1 cellular context compared by ENCODE assay signal in the genomic region with DNA sequence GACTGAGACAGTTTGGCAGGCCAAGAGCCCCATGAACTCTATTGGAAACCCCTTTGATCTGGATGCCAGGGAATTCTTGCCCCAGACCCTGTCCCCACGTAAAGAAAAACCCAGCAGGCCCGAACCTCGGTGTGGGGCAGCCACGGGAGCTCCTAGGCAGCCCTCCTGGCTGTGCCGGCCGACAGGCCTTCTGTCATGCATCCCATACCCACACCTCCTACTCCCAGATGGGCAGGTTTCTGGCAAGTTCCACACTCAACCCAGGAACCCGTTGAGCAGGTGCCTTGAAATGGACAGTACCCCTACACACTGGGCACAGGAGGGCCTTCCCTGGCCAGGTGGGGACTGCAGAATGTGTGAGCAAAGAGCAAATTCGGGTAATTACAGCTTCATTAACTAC.
TF ChIP-seq lines count a peak whose summit lies in the region.

No MANE protein-coding gene starts in this region.

TF ChIP-seq in H1, 55 proteins besides CTCF, POLR2A, EP300 and RAD21:
- TF ChIP-seq ZNF274 (IDR thresholded peaks at IDR 0.05; ENCODE audit: borderline replicate concordance, extremely low read depth, low read length), result no peak
- TF ChIP-seq, protein P1, sequence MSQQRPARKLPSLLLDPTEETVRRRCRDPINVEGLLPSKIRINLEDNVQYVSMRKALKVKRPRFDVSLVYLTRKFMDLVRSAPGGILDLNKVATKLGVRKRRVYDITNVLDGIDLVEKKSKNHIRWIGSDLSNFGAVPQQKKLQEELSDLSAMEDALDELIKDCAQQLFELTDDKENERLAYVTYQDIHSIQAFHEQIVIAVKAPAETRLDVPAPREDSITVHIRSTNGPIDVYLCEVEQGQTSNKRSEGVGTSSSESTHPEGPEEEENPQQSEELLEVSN (IDR thresholded peaks at IDR 0.05), result no peak
- TF ChIP-seq CHD1 (IDR thresholded peaks at IDR 0.05; ENCODE audit: low read depth, low read length), result no peak
- no peak for TF ChIP-seq EGR1 (IDR thresholded peaks at IDR 0.05; ENCODE audit: borderline replicate concordance, low read depth, low read length)
